36 cellular contexts compared by ENCODE assay signal in genomic region chr2:105249181-105249580, GRCh38. TPM values are rescaled to one million over a fixed set of nuclear protein-coding genes. Genes with fewer than 3 reads are reported as not detected.
"Had no signal": no experiment of that assay in that cellular context is flagged by ENCODE, and none has a peak within 500 bp of the region (broad histone marks: within the 10 kb centered on the region; RNA-seq: fewer than 3 reads in every experiment).

No MANE protein-coding gene starts in this region.

- H3K9me3 ChIP-seq: adrenal gland, ascending aorta, heart right ventricle, left ventricle myocardium inferior, pancreas, psoas muscle, right atrium auricular region, thoracic aorta, vagina had no signal

- H3K36me3 ChIP-seq: adrenal gland, ascending aorta, brain microvascular endothelial cell, heart right ventricle, left ventricle myocardium inferior, pancreas, right atrium auricular region, thoracic aorta, vagina, WERI-Rb-1 had no signal

- H3K27ac ChIP-seq: adrenal gland, ascending aorta, brain microvascular endothelial cell, heart right ventricle, left ventricle myocardium inferior, pancreas, psoas muscle, right atrium auricular region, thoracic aorta, vagina, WERI-Rb-1 had no signal

- DNase-seq: activated CD4-positive, alpha-beta T cell treated with anti-CD3 and anti-CD28 coated beads for 48 hours; activated CD4-positive, alpha-beta T cell treated with anti-CD3 and anti-CD28 coated beads, Interleukin-2, amount 50 U/mL, for 48 hours; activated CD8-positive, alpha-beta memory T cell treated with anti-CD3 and anti-CD28 coated beads, Interleukin-2, amount 50 U/mL, for 4 hours; activated effector memory CD4-positive, alpha-beta T cell treated with anti-CD3 and anti-CD28 coated beads, Interleukin-2, amount 50 U/mL, for 16 hours; activated naive CD4-positive, alpha-beta T cell treated with anti-CD3 and anti-CD28 coated beads for 36 hours; activated naive CD8-positive, alpha-beta T cell treated with anti-CD3 and anti-CD28 coated beads for 36 hours; activated T-cell treated with anti-CD3 and anti-CD28 coated beads, Interleukin-2, amount 50 U/mL, for 1 hour; adrenal gland; brain microvascular endothelial cell; caudate nucleus; foreskin melanocyte; heart right ventricle; left ventricle myocardium inferior; midbrain; naive thymus-derived CD4-positive, alpha-beta T cell; nucleus accumbens; pancreas; psoas muscle; stimulated activated CD4-positive, alpha-beta T cell treated with anti-CD3 and anti-CD28 coated beads, Interleukin-4, amount 100 ng/mL, for 24 hours; WERI-Rb-1 had no signal

- H3K4me3 ChIP-seq: adrenal gland, ascending aorta, heart right ventricle, left ventricle myocardium inferior, pancreas, psoas muscle, right atrium auricular region, thoracic aorta, vagina had no signal

- H3K4me1 ChIP-seq: adrenal gland, ascending aorta, heart right ventricle, left ventricle myocardium inferior, pancreas, psoas muscle, right atrium auricular region, vagina had no signal

- H3K27me3 ChIP-seq: adrenal gland, ascending aorta, brain microvascular endothelial cell, pancreas, right atrium auricular region, vagina had no signal

- ATAC-seq: activated CD4-positive, CD25-positive, alpha-beta regulatory T cell treated with anti-CD3 and anti-CD28 coated beads, Interleukin-2, amount 50 U/mL, for 24 hours; esophagus mucosa; heart right ventricle; naive thymus-derived CD4-positive, alpha-beta T cell; psoas muscle; stimulated activated effector memory CD8-positive, alpha-beta T cell treated with anti-CD3 and anti-CD28 coated beads, Interleukin-12 subunit alpha, Interleukin-12 subunit beta, amount 100 ng/mL, for 72 hours had no signal

RNA-seq across cellular contexts. Expression of gene GPR45, which starts 7.6 kb away (rescaled TPM):
- total RNA-seq: activated CD8-positive, alpha-beta memory T cell treated with anti-CD3 and anti-CD28 coated beads for 36 hours; activated naive CD4-positive, alpha-beta T cell treated with anti-CD3 and anti-CD28 coated beads for 36 hours; activated naive CD8-positive, alpha-beta T cell treated with anti-CD3 and anti-CD28 coated beads for 36 hours; activated T-helper 1 cell treated with anti-CD3 and anti-CD28 coated beads, Interleukin-12 subunit alpha, Interleukin-12 subunit beta, Interleukin-2, Interleukin-4 antibody, amounts not matched to agents 30 ng/mL and 10 ng/mL and 1 ng/mL, durations not matched to agents 14 hours and 24 hours and 36 hours; ascending aorta; chondrocyte; esophagus mucosa; glomerular endothelial cell; heart right ventricle; left ventricle myocardium inferior; lung microvascular endothelial cell; naive thymus-derived CD4-positive, alpha-beta T cell; neural crest cell; pancreas; psoas muscle; right atrium auricular region; skeletal muscle tissue; subcutaneous adipose tissue; T-helper 1 cell treated with Interleukin-12 subunit alpha and Interleukin-12 subunit beta and Interleukin-4 antibody, amounts not matched to agents 30 ng/mL and 1 ng/mL, for 36 hours; thoracic aorta; vagina had no signal
